ENCODE assay signal across 9 cellular contexts in the genomic region with DNA sequence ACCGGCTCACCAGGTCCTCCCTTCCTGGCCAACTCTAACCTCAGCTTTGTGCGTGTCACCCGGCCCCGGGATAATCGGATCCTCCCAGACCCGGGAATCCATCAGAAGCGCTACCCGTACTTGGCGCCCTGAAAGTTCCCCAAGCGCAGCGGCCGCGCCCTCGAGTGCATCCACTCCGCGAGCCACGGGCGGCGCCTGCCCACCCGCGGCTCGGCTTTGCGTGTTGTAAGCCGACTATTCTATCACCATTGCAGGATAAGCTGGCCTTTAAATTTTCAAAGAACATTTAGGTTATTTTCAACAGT. TPM values are rescaled to one million over a fixed set of nuclear protein-coding genes. Genes with fewer than 3 reads are reported as not detected.
A peak's percentile ranks its signal among the peaks of the same experiment; 100 is the strongest.
DNase-seq lines count a peak whose midpoint lies in the region; ATAC-seq and TF ChIP-seq lines count a peak whose summit lies in the region.
"Had no signal": no experiment of that assay in that cellular context is flagged by ENCODE, and none has a peak within 500 bp of the region (broad histone marks: within the 10 kb centered on the region; RNA-seq: fewer than 3 reads in every experiment).

No MANE protein-coding gene starts in this region.

- TF ChIP-seq CTCF in sigmoid colon (IDR thresholded peaks at IDR 0.05), result no peak

- H3K4me3 ChIP-seq in H7 (ENCODE audit: insufficient read depth, low read depth, low read length), result peak overlapping the region; percentile 43; the same call in 1 of the 2 replicates
- peak overlapping the region; percentile 61 to 86 (median 74) for H3K4me3 ChIP-seq in sigmoid colon

- TF ChIP-seq POLR2A in sigmoid colon (IDR thresholded peaks at IDR 0.05), result no peak

- intact Hi-C loops in left ventricle myocardium superior (cut with micrococcal nuclease), result loop anchor here (5.0 kb wide), 1 partner anchor 64 kb away; the partner anchor contains the start of gene COMMD3
- intact Hi-C loops in sigmoid colon (cut with DNase I), result loop anchor here (2.0 to 10.0 kb wide), 7 partner anchors 61 to 759 kb away; partner anchors contain the start of genes DNAJC1 and PIP4K2A

- WGBS in sigmoid colon, 2 donors, result 18% methylated on average over 24 of the region's 24 CpGs

- H3K27me3 ChIP-seq in H7 (ENCODE audit: control insufficient read depth, insufficient read depth, low read length) (peaks cover 93% of the 10 kb centered on the region), sigmoid colon (no peaks in the 10 kb centered on the region)

- peak overlapping the region; percentile 94 to 97 (median 96) for H3K27ac ChIP-seq in sigmoid colon

- DNase-seq in H7 (no peak), left ventricle myocardium superior (peak; percentile 76), sigmoid colon (no peak), OCI-M1 (lab: John Stamatoyannopoulos, UW) (no peak), NCI-H345 (lab: John Stamatoyannopoulos, UW) (no peak), HPDE6-E6E7 (ENCODE audit: extremely low spot score) (no peak)
- peak; percentile 78 for DNase-seq in activated effector memory CD4-positive, alpha-beta T cell treated with anti-CD3 and anti-CD28 coated beads, Interleukin-2, amount 50 U/mL, for 16 hours

- H3K36me3 ChIP-seq in H7 (replicated peaks; ENCODE audit: control insufficient read depth, insufficient read depth, low read length), result no peaks in the 10 kb centered on the region
- H3K36me3 ChIP-seq in sigmoid colon, result no peaks in the 10 kb centered on the region

- TF ChIP-seq EP300 in sigmoid colon (IDR thresholded peaks at IDR 0.05), result no peak

- no peaks in the 10 kb centered on the region for H3K9me3 ChIP-seq in sigmoid colon

- peaks cover 0 to 10% (median 5%) of the 10 kb centered on the region in 4 donors for H3K4me1 ChIP-seq in sigmoid colon

- peak; percentile 46 for ATAC-seq in left ventricle myocardium superior
- ATAC-seq in HG03097 (IDR thresholded peaks at IDR 0.05; ENCODE audit: low FRiP score, unreplicated experiment), result no peak

RNA-seq across cellular contexts. Expression of gene EBLN1, which starts 35.7 kb away (rescaled TPM):
- total RNA-seq in H7 (2014; rRNA removed; shearing (Covaris generic)), result not detected in 2 replicates
- not detected for total RNA-seq in left ventricle myocardium superior
- not detected for total RNA-seq in sigmoid colon
- not detected for polyA plus RNA-seq in sigmoid colon
- total RNA-seq: subcutaneous adipose tissue had no signal

Comparison
In these comparisons a context has a peak if more than half of its experiments do, and no peak if none do; other contexts are left out.
1. DNase-seq: peak in activated effector memory CD4-positive, alpha-beta T cell treated with anti-CD3 and anti-CD28 coated beads, Interleukin-2, amount 50 U/mL, for 16 hours (single experiment) and left ventricle myocardium superior (single experiment); none in H7 (single experiment), sigmoid colon (single experiment), OCI-M1 (single experiment), NCI-H345 (single experiment) and HPDE6-E6E7 (single experiment).